ENCODE assay signal across 24 cellular contexts in the genomic region with DNA sequence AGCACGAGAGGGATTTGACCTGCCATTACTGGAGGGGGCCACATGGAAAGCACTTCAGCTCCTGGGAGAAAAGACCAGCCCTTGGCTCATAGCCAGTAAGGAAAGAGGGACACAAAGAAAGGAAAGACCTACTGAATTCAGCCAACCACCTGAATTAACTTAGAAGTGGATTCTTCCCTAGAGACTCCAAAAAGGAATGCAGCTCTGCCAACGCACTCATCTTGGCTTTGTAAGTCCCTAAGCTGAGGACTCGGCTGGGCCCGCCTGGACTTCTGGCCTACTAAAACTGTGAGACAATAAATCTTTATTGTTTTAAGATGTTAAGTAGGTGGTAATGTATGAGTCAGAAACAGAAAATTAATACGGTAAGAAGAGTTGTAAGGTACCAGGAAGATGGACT. TPM values are rescaled to one million over a fixed set of nuclear protein-coding genes. Genes with fewer than 3 reads are reported as not detected.
A peak's percentile ranks its signal among the peaks of the same experiment; 100 is the strongest.
DNase-seq lines count a peak whose midpoint lies in the region; ATAC-seq and TF ChIP-seq lines count a peak whose summit lies in the region.
"Had no signal": no experiment of that assay in that cellular context is flagged by ENCODE, and none has a peak within 500 bp of the region (broad histone marks: within the 10 kb centered on the region; RNA-seq: fewer than 3 reads in every experiment).

No MANE protein-coding gene starts in this region.

- H3K4me1 Mint-ChIP-seq in osteocyte (ENCODE audit: unreplicated experiment): peaks cover 35% of the 10 kb centered on the region
- peaks cover 43% of the 10 kb centered on the region for H3K4me1 Mint-ChIP-seq in activated CD4-positive, alpha-beta memory T cell treated with anti-CD3 and anti-CD28 coated beads, Interleukin-2, amount 10 ng/mL, durations not matched to agents 7 days and 5 days
- peaks cover 26% of the 10 kb centered on the region for H3K4me1 Mint-ChIP-seq in T-helper 2 cell treated with Interferon-gamma antibody and Interleukin-4, amounts not matched to agents 5 μg/mL and 100 μg/mL, for 36 hours (ENCODE audit: low read depth)

- ATAC-seq in HG03175 (IDR thresholded peaks at IDR 0.05; ENCODE audit: unreplicated experiment): no peak
- no peak for ATAC-seq in activated CD4-positive, CD25-positive, alpha-beta regulatory T cell treated with anti-CD3 and anti-CD28 coated beads, Interleukin-2, amount 50 U/mL, for 24 hours
- ATAC-seq: gastroesophageal sphincter, natural killer cell had no signal

- H3K27me3 ChIP-seq in MG63: no peaks in the 10 kb centered on the region
- H3K27me3 ChIP-seq: gastroesophageal sphincter had no signal

- H3K36me3 Mint-ChIP-seq in osteocyte (ENCODE audit: unreplicated experiment): no peaks in the 10 kb centered on the region
- H3K36me3 Mint-ChIP-seq in activated CD4-positive, alpha-beta memory T cell treated with anti-CD3 and anti-CD28 coated beads, Interleukin-2, amount 10 ng/mL, durations not matched to agents 7 days and 5 days (ENCODE audit: low read depth): peaks cover 30% of the 10 kb centered on the region
- H3K36me3 Mint-ChIP-seq in T-helper 2 cell treated with Interferon-gamma antibody and Interleukin-4, amounts not matched to agents 5 μg/mL and 100 μg/mL, for 36 hours (ENCODE audit: low read depth): peaks cover 17% of the 10 kb centered on the region
- H3K36me3 Mint-ChIP-seq: natural killer cell had no signal

- POLR2A ChIA-PET in activated CD4-positive, alpha-beta memory T cell treated with anti-CD3 and anti-CD28 coated beads, Interleukin-2, amount 10 ng/mL, durations not matched to agents 7 days and 5 days (lab: Charles Lee): interaction anchor here (1.6 kb wide), 1 partner anchor 9 kb away, joined by 4 read pairs; no protein-coding TSS in a partner anchor

- no peaks in the 10 kb centered on the region for H3K27me3 Mint-ChIP-seq in osteocyte (ENCODE audit: unreplicated experiment)
- H3K27me3 Mint-ChIP-seq in activated CD4-positive, alpha-beta memory T cell treated with anti-CD3 and anti-CD28 coated beads, Interleukin-2, amount 10 ng/mL, durations not matched to agents 7 days and 5 days: no peaks in the 10 kb centered on the region
- no peaks in the 10 kb centered on the region for H3K27me3 Mint-ChIP-seq in T-helper 2 cell treated with Interferon-gamma antibody and Interleukin-4, amounts not matched to agents 5 μg/mL and 100 μg/mL, for 36 hours (ENCODE audit: low read depth)
- H3K27me3 Mint-ChIP-seq: activated naive CD4-positive, alpha-beta T cell treated with anti-CD3 and anti-CD28 coated beads, Interleukin-2, amount 50 U/mL, for 24 hours; brain; CD4-positive, CD25-positive, alpha-beta regulatory T cell; memory B cell had no signal

- H3K4me3 Mint-ChIP-seq in osteocyte (ENCODE audit: unreplicated experiment): no peak overlapping the region
- no peak overlapping the region for H3K4me3 Mint-ChIP-seq in activated CD4-positive, alpha-beta memory T cell treated with anti-CD3 and anti-CD28 coated beads, Interleukin-2, amount 10 ng/mL, durations not matched to agents 7 days and 5 days
- H3K4me3 Mint-ChIP-seq in T-helper 2 cell treated with Interferon-gamma antibody and Interleukin-4, amounts not matched to agents 5 μg/mL and 100 μg/mL, for 36 hours: no peak overlapping the region
- H3K4me3 Mint-ChIP-seq: activated naive CD4-positive, alpha-beta T cell treated with anti-CD3 and anti-CD28 coated beads, Interleukin-2, amount 50 U/mL, for 24 hours; memory B cell; natural killer cell had no signal

- DNase-seq in D341Med (ENCODE audit: low spot score): peak; percentile 12
- peak; percentile 19 for DNase-seq in MG63
- peak; percentile 63 for DNase-seq in dermis blood vessel endothelial cell
- DNase-seq in osteocyte (ENCODE audit: extremely low spot score, unreplicated experiment): no peak
- DNase-seq in activated CD4-positive, alpha-beta memory T cell treated with anti-CD3 and anti-CD28 coated beads, Interleukin-2, amount 10 ng/mL, durations not matched to agents 7 days and 5 days: no peak
- DNase-seq in T-helper 2 cell treated with Interferon-gamma antibody and Interleukin-4, amounts not matched to agents 5 μg/mL and 100 μg/mL, for 36 hours (ENCODE audit: low spot score): no peak
- DNase-seq: activated CD4-positive, CD25-positive, alpha-beta regulatory T cell treated with anti-CD3 and anti-CD28 coated beads, Interleukin-2, amount 50 U/mL, for 72 hours; activated CD8-positive, alpha-beta memory T cell treated with anti-CD3 and anti-CD28 coated beads for 24 hours; activated T-cell treated with anti-CD3 and anti-CD28 coated beads, Interleukin-2, amount 50 U/mL, for 48 hours; CD4-positive, CD25-positive, alpha-beta regulatory T cell; cortex of kidney; DND-41; erythroblast; natural killer cell; NCI-H1436; NCI-H2171 treated with DMSO at 0.1 percent for 48 hours; stimulated activated CD4-positive, alpha-beta T cell treated with anti-CD3 and anti-CD28 coated beads, Interleukin-4, amount 100 ng/mL, for 24 hours had no signal

- TF ChIP-seq CTCF in osteocyte (IDR thresholded peaks at IDR 0.05): no peak

- peaks cover 17% of the 10 kb centered on the region for H3K36me3 ChIP-seq in MG63
- H3K36me3 ChIP-seq: gastroesophageal sphincter, prostate gland had no signal

- no peak overlapping the region for H3K4me3 ChIP-seq in MG63
- H3K4me3 ChIP-seq: gastroesophageal sphincter, prostate gland had no signal

- CTCF ChIA-PET in activated CD4-positive, alpha-beta memory T cell treated with anti-CD3 and anti-CD28 coated beads, Interleukin-2, amount 10 ng/mL, durations not matched to agents 7 days and 5 days (lab: Charles Lee): no interaction called here

- no peaks in the 10 kb centered on the region for H3K9me3 ChIP-seq in MG63
- H3K9me3 ChIP-seq: gastroesophageal sphincter, prostate gland had no signal

- H3K27ac Mint-ChIP-seq in osteocyte (ENCODE audit: unreplicated experiment): peak overlapping the region; percentile 27
- H3K27ac Mint-ChIP-seq in activated CD4-positive, alpha-beta memory T cell treated with anti-CD3 and anti-CD28 coated beads, Interleukin-2, amount 10 ng/mL, durations not matched to agents 7 days and 5 days: no peak overlapping the region
- H3K27ac Mint-ChIP-seq in T-helper 2 cell treated with Interferon-gamma antibody and Interleukin-4, amounts not matched to agents 5 μg/mL and 100 μg/mL, for 36 hours: no peak overlapping the region
- H3K27ac Mint-ChIP-seq: activated naive CD4-positive, alpha-beta T cell treated with anti-CD3 and anti-CD28 coated beads, Interleukin-2, amount 50 U/mL, for 24 hours; CD4-positive, CD25-positive, alpha-beta regulatory T cell had no signal

- H3K9me3 Mint-ChIP-seq in osteocyte (ENCODE audit: unreplicated experiment): no peaks in the 10 kb centered on the region
- no peaks in the 10 kb centered on the region for H3K9me3 Mint-ChIP-seq in activated CD4-positive, alpha-beta memory T cell treated with anti-CD3 and anti-CD28 coated beads, Interleukin-2, amount 10 ng/mL, durations not matched to agents 7 days and 5 days
- no peaks in the 10 kb centered on the region for H3K9me3 Mint-ChIP-seq in T-helper 2 cell treated with Interferon-gamma antibody and Interleukin-4, amounts not matched to agents 5 μg/mL and 100 μg/mL, for 36 hours
- H3K9me3 Mint-ChIP-seq: activated naive CD4-positive, alpha-beta T cell treated with anti-CD3 and anti-CD28 coated beads, Interleukin-2, amount 50 U/mL, for 24 hours; CD4-positive, CD25-positive, alpha-beta regulatory T cell; memory B cell; natural killer cell had no signal

RNA-seq across cellular contexts. Expression of gene ATF2, which starts 11.5 kb away (rescaled TPM):
- total RNA-seq in MG63 (2014; rRNA removed; shearing (Covaris generic); ENCODE audit: low replicate concordance): 18.4 and 33.4 TPM in 2 replicates
- 56.8 and 66.5 TPM in 2 replicates for total RNA-seq in dermis blood vessel endothelial cell
- 71.0 and 74.9 TPM in 2 replicates for total RNA-seq in osteocyte
- total RNA-seq in activated CD4-positive, alpha-beta memory T cell treated with anti-CD3 and anti-CD28 coated beads, Interleukin-2, amount 10 ng/mL, durations not matched to agents 7 days and 5 days: 10 to 100 TPM; 61.4 to 63.6 TPM

RNA-seq across cellular contexts. Expression of gene ATP5MC3, which starts 25.0 kb away (rescaled TPM):
- total RNA-seq in MG63 (2014; rRNA removed; shearing (Covaris generic); ENCODE audit: low replicate concordance): 207 and 228 TPM in 2 replicates
- total RNA-seq in dermis blood vessel endothelial cell (84.7 and 98.7 TPM in 2 replicates), osteocyte (155 and 162 TPM in 2 replicates)
- 100 to 1,000 TPM; 200 to 210 TPM for total RNA-seq in activated CD4-positive, alpha-beta memory T cell treated with anti-CD3 and anti-CD28 coated beads, Interleukin-2, amount 10 ng/mL, durations not matched to agents 7 days and 5 days

Comparison
In these comparisons a context has a peak if more than half of its experiments do, and no peak if none do; other contexts are left out.
1. DNase-seq: peak in D341Med (single experiment), MG63 (single experiment) and dermis blood vessel endothelial cell (single experiment); none in osteocyte (single experiment), activated CD4-positive, alpha-beta memory T cell treated with anti-CD3 and anti-CD28 coated beads, Interleukin-2, amount 10 ng/mL, durations not matched to agents 7 days and 5 days (single experiment) and T-helper 2 cell treated with Interferon-gamma antibody and Interleukin-4, amounts not matched to agents 5 μg/mL and 100 μg/mL, for 36 hours (single experiment).